ENCODE assay signal across 1 cellular context in the genomic region with DNA sequence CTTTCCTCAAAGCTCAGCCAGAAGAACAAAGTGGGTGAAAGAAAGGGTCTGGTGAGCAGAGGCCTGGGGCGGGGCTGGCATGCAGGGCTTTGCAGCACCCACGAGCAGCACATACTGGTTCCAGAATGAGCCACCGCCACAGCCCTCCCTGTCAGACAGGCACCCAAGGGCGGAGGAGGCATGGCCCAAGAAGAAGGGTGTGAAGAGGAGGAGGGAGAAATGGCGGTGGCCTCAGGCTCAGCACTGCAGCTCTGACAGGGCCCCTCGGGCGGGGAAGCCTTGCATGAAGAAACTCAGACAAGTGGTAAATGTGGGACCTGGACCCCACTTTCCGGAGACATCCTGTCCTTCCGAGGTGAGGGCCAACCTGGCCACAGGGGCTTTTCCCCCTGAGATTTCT.
TF ChIP-seq lines count a peak whose summit lies in the region.

No MANE protein-coding gene starts in this region.

TF ChIP-seq in K562, 482 proteins besides CTCF, POLR2A, EP300 and RAD21 (continued from another document):
- no peak for TF ChIP-seq E2F1 (CRISPR knock-in tag; IDR thresholded peaks at IDR 0.05)
- TF ChIP-seq HDAC6 (IDR thresholded peaks at IDR 0.05; ENCODE audit: low read depth, low read length): no peak
- no peak for TF ChIP-seq MCM3 (IDR thresholded peaks at IDR 0.05)
- no peak for TF ChIP-seq ZC3H11A (IDR thresholded peaks at IDR 0.05; ENCODE audit: low read depth, low read length)
- TF ChIP-seq, protein P1, sequence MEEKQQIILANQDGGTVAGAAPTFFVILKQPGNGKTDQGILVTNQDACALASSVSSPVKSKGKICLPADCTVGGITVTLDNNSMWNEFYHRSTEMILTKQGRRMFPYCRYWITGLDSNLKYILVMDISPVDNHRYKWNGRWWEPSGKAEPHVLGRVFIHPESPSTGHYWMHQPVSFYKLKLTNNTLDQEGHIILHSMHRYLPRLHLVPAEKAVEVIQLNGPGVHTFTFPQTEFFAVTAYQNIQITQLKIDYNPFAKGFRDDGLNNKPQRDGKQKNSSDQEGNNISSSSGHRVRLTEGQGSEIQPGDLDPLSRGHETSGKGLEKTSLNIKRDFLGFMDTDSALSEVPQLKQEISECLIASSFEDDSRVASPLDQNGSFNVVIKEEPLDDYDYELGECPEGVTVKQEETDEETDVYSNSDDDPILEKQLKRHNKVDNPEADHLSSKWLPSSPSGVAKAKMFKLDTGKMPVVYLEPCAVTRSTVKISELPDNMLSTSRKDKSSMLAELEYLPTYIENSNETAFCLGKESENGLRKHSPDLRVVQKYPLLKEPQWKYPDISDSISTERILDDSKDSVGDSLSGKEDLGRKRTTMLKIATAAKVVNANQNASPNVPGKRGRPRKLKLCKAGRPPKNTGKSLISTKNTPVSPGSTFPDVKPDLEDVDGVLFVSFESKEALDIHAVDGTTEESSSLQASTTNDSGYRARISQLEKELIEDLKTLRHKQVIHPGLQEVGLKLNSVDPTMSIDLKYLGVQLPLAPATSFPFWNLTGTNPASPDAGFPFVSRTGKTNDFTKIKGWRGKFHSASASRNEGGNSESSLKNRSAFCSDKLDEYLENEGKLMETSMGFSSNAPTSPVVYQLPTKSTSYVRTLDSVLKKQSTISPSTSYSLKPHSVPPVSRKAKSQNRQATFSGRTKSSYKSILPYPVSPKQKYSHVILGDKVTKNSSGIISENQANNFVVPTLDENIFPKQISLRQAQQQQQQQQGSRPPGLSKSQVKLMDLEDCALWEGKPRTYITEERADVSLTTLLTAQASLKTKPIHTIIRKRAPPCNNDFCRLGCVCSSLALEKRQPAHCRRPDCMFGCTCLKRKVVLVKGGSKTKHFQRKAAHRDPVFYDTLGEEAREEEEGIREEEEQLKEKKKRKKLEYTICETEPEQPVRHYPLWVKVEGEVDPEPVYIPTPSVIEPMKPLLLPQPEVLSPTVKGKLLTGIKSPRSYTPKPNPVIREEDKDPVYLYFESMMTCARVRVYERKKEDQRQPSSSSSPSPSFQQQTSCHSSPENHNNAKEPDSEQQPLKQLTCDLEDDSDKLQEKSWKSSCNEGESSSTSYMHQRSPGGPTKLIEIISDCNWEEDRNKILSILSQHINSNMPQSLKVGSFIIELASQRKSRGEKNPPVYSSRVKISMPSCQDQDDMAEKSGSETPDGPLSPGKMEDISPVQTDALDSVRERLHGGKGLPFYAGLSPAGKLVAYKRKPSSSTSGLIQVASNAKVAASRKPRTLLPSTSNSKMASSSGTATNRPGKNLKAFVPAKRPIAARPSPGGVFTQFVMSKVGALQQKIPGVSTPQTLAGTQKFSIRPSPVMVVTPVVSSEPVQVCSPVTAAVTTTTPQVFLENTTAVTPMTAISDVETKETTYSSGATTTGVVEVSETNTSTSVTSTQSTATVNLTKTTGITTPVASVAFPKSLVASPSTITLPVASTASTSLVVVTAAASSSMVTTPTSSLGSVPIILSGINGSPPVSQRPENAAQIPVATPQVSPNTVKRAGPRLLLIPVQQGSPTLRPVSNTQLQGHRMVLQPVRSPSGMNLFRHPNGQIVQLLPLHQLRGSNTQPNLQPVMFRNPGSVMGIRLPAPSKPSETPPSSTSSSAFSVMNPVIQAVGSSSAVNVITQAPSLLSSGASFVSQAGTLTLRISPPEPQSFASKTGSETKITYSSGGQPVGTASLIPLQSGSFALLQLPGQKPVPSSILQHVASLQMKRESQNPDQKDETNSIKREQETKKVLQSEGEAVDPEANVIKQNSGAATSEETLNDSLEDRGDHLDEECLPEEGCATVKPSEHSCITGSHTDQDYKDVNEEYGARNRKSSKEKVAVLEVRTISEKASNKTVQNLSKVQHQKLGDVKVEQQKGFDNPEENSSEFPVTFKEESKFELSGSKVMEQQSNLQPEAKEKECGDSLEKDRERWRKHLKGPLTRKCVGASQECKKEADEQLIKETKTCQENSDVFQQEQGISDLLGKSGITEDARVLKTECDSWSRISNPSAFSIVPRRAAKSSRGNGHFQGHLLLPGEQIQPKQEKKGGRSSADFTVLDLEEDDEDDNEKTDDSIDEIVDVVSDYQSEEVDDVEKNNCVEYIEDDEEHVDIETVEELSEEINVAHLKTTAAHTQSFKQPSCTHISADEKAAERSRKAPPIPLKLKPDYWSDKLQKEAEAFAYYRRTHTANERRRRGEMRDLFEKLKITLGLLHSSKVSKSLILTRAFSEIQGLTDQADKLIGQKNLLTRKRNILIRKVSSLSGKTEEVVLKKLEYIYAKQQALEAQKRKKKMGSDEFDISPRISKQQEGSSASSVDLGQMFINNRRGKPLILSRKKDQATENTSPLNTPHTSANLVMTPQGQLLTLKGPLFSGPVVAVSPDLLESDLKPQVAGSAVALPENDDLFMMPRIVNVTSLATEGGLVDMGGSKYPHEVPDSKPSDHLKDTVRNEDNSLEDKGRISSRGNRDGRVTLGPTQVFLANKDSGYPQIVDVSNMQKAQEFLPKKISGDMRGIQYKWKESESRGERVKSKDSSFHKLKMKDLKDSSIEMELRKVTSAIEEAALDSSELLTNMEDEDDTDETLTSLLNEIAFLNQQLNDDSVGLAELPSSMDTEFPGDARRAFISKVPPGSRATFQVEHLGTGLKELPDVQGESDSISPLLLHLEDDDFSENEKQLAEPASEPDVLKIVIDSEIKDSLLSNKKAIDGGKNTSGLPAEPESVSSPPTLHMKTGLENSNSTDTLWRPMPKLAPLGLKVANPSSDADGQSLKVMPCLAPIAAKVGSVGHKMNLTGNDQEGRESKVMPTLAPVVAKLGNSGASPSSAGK (IDR thresholded peaks at IDR 0.05): no peak
- no peak for TF ChIP-seq ZNF445 (CRISPR knock-in tag; IDR thresholded peaks at IDR 0.05; ENCODE audit: low read depth)
- no peak for TF ChIP-seq ZNF12 (CRISPR knock-in tag; IDR thresholded peaks at IDR 0.05)
- TF ChIP-seq, protein P2, sequence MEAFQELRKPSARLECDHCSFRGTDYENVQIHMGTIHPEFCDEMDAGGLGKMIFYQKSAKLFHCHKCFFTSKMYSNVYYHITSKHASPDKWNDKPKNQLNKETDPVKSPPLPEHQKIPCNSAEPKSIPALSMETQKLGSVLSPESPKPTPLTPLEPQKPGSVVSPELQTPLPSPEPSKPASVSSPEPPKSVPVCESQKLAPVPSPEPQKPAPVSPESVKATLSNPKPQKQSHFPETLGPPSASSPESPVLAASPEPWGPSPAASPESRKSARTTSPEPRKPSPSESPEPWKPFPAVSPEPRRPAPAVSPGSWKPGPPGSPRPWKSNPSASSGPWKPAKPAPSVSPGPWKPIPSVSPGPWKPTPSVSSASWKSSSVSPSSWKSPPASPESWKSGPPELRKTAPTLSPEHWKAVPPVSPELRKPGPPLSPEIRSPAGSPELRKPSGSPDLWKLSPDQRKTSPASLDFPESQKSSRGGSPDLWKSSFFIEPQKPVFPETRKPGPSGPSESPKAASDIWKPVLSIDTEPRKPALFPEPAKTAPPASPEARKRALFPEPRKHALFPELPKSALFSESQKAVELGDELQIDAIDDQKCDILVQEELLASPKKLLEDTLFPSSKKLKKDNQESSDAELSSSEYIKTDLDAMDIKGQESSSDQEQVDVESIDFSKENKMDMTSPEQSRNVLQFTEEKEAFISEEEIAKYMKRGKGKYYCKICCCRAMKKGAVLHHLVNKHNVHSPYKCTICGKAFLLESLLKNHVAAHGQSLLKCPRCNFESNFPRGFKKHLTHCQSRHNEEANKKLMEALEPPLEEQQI (IDR thresholded peaks at IDR 0.05): no peak
- no peak for TF ChIP-seq SRSF1 (IDR thresholded peaks at IDR 0.05; ENCODE audit: low read depth, low read length)
- TF ChIP-seq ZNF224 (CRISPR knock-in tag; IDR thresholded peaks at IDR 0.05): no peak
- no peak for TF ChIP-seq XRCC3 (IDR thresholded peaks at IDR 0.05)
